In the genomic region with DNA sequence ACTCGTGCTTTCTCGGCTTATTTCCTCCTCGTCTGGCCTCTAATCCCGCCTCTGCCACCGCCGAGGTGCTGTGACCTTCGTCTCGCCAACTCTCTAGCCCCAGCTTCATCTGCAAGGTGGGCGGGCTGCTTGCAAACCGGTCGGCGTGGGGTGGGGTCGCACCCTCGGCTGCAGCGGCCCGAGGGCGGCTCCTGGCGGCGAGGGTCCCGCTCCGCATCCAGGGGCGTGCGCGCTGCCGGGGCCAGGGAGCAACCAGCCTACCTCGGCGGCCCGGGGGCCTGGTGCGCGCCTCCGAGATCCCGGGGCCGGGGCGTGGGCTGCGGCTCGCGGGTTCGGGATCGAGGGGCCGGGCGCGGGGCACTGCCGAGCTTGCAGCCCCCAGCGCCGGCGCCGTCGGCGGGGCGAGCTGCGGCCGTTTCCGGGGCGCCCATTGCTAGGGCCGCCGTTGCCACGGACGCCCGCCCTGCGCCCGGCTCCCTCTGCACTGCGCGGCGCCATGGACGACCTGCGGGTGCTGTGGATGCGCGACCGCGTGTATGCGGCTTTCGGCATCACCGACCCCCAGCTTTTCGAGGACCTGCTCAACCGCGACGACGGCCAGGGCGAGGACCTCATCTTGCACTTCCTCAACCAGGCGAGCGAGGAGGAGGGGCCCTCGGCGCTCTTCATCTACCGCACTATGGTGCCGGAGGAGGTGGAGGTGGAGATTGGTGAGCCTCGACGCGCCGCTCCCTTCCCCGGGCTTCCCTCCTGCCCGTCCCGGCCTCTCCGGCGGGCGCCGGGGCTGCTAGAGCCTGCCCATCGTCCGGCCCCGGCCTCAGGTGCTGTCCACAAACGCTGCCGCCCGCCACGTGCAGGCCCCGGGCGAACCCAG, we compare ENCODE assay signal across 8 cellular contexts. TPM values are rescaled to one million over a fixed set of nuclear protein-coding genes. Genes with fewer than 3 reads are reported as not detected.
DNase-seq lines count a peak whose midpoint lies in the region; ATAC-seq and TF ChIP-seq lines count a peak whose summit lies in the region.

A gene with protein sequence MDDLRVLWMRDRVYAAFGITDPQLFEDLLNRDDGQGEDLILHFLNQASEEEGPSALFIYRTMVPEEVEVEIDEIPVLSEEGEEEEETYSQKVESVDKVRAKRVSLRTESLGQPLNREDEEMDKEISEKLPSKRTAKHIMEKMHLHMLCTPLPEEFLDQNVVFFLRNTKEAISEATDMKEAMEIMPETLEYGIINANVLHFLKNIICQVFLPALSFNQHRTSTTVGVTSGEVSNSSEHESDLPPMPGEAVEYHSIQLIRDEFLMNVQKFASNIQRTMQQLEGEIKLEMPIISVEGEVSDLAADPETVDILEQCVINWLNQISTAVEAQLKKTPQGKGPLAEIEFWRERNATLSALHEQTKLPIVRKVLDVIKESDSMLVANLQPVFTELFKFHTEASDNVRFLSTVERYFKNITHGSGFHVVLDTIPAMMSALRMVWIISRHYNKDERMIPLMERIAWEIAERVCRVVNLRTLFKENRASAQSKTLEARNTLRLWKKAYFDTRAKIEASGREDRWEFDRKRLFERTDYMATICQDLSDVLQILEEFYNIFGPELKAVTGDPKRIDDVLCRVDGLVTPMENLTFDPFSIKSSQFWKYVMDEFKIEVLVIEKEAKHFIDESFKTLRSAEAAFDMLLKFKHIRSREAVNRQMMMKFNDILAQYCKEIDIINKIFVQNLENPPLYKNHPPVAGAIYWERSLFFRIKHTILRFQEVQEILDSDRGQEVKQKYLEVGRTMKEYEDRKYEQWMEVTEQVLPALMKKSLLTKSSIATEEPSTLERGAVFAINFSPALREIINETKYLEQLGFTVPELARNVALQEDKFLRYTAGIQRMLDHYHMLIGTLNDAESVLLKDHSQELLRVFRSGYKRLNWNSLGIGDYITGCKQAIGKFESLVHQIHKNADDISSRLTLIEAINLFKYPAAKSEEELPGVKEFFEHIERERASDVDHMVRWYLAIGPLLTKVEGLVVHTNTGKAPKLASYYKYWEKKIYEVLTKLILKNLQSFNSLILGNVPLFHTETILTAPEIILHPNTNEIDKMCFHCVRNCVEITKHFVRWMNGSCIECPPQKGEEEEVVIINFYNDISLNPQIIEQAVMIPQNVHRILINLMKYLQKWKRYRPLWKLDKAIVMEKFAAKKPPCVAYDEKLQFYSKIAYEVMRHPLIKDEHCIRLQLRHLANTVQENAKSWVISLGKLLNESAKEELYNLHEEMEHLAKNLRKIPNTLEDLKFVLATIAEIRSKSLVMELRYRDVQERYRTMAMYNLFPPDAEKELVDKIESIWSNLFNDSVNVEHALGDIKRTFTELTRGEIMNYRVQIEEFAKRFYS (N-terminal part only) (plus strand): TSS at position 461 of the 874 bp plus-strand sequence. CDS start 36 bp downstream, at position 497.

- DNase-seq in Right ventricle myocardium inferior (ENCODE audit: missing footprints): no peak
- no peak for DNase-seq in cardiac septum (ENCODE audit: low spot score)
- DNase-seq in chondrocyte (ENCODE audit: low spot score): no peak
- DNase-seq in lung (ENCODE audit: low spot score): peak; percentile 34
- DNase-seq in stimulated activated naive CD4-positive, alpha-beta T cell (lab: John Stamatoyannopoulos, UW): peak in 4 of 6 experiments; percentile 18 to 42 (median 32)

- H3K4me1 Mint-ChIP-seq in T-helper 1 cell treated with Interleukin-12 subunit alpha and Interleukin-12 subunit beta and Interleukin-4 antibody, amounts not matched to agents 30 μg/mL and 1 μg/mL, for 36 hours (ENCODE audit: low read depth): no peaks in the 10 kb centered on the region
- H3K4me1 Mint-ChIP-seq in chondrocyte (ENCODE audit: low read depth): peaks cover 39% of the 10 kb centered on the region

- no peaks in the 10 kb centered on the region for H3K36me3 Mint-ChIP-seq in T-helper 1 cell treated with Interleukin-12 subunit alpha and Interleukin-12 subunit beta and Interleukin-4 antibody, amounts not matched to agents 30 μg/mL and 1 μg/mL, for 36 hours (ENCODE audit: low read depth)
- H3K36me3 Mint-ChIP-seq in chondrocyte (ENCODE audit: low read depth): peaks cover 2% of the 10 kb centered on the region

- peaks cover 0 to 2% of the 10 kb centered on the region in 2 donors for H3K36me3 ChIP-seq in lung (ENCODE audit: control insufficient read depth in 2 of 2, insufficient read depth in 2 of 2, low read length in 2 of 2)

- H3K27ac ChIP-seq in lung (ENCODE audit: low read depth in 1 of 2, low read length in 1 of 2): no peak within 1 kb of the TSS

- H3K27me3 Mint-ChIP-seq in T-helper 1 cell treated with Interleukin-12 subunit alpha and Interleukin-12 subunit beta and Interleukin-4 antibody, amounts not matched to agents 30 μg/mL and 1 μg/mL, for 36 hours (ENCODE audit: low read depth): peaks cover 11% of the 10 kb centered on the region
- no peaks in the 10 kb centered on the region for H3K27me3 Mint-ChIP-seq in chondrocyte (ENCODE audit: low read depth)

- peaks cover 0 to 8% of the 10 kb centered on the region in 2 donors for H3K4me1 ChIP-seq in lung (ENCODE audit: control insufficient read depth in 2 of 2, insufficient read depth in 2 of 2, low read length in 2 of 2)

- peak within 1 kb of the TSS; percentile 33 for H3K4me3 ChIP-seq in lung

- ATAC-seq in Right ventricle myocardium inferior (peak; percentile 28), HG03159 (IDR thresholded peaks at IDR 0.05; ENCODE audit: unreplicated experiment) (peak; percentile 67), lung (ENCODE audit: insufficient read depth, low FRiP score) (peak; percentile 32), HG02938 (IDR thresholded peaks at IDR 0.05; ENCODE audit: unreplicated experiment) (no peak)

- H3K4me3 Mint-ChIP-seq in T-helper 1 cell treated with Interleukin-12 subunit alpha and Interleukin-12 subunit beta and Interleukin-4 antibody, amounts not matched to agents 30 μg/mL and 1 μg/mL, for 36 hours: peak within 1 kb of the TSS; percentile 77
- H3K4me3 Mint-ChIP-seq in chondrocyte (ENCODE audit: unreplicated experiment): peak within 1 kb of the TSS; percentile 69

- 1 to 4% methylated on average over 61 to 105 of the region's 105 CpGs for WGBS in lung, 2 donors

- H3K27me3 ChIP-seq in lung (ENCODE audit: control insufficient read depth, insufficient read depth): no peaks in the 10 kb centered on the region

- peaks cover 0 to 2% of the 10 kb centered on the region in 2 donors for H3K9me3 ChIP-seq in lung (ENCODE audit: control insufficient read depth in 2 of 2, insufficient read depth in 1 of 2, low read length in 1 of 2)

- H3K9me3 Mint-ChIP-seq in T-helper 1 cell treated with Interleukin-12 subunit alpha and Interleukin-12 subunit beta and Interleukin-4 antibody, amounts not matched to agents 30 μg/mL and 1 μg/mL, for 36 hours: no peaks in the 10 kb centered on the region
- no peaks in the 10 kb centered on the region for H3K9me3 Mint-ChIP-seq in chondrocyte (ENCODE audit: low read depth)

- H3K27ac Mint-ChIP-seq in T-helper 1 cell treated with Interleukin-12 subunit alpha and Interleukin-12 subunit beta and Interleukin-4 antibody, amounts not matched to agents 30 μg/mL and 1 μg/mL, for 36 hours: no peak within 1 kb of the TSS
- no peak within 1 kb of the TSS for H3K27ac Mint-ChIP-seq in chondrocyte (ENCODE audit: unreplicated experiment)

- intact Hi-C loops in Right ventricle myocardium inferior (cut with DNase I) (no loop called here), cardiac septum (cut with DNase I) (no loop called here)

- peak; percentile 81 for TF ChIP-seq CTCF in chondrocyte (IDR thresholded peaks at IDR 0.05)
- TF ChIP-seq CTCF in lung (IDR thresholded peaks at IDR 0.05; ENCODE audit: control extremely low read depth, extremely low read depth): peak; percentile 3

RNA-seq across cellular contexts. Expression of the gene that starts here (rescaled TPM):
- total RNA-seq in Right ventricle myocardium inferior (0.22 TPM), cardiac septum (0.73 TPM), chondrocyte (0.46 to 1.2 TPM (median 0.95 TPM) in 3 replicates), lung (10 to 100 TPM; 15.9 to 21.7 TPM)
- polyA plus RNA-seq in lung: 1 to 10 TPM; 2.0 to 2.4 TPM

Comparison
In these comparisons a context has a peak if more than half of its experiments do, and no peak if none do; other contexts are left out.
1. Peak in ATAC-seq in Right ventricle myocardium inferior; RNA of the gene not detected or under 1 TPM.
2. DNase-seq: peak in lung (single experiment) and stimulated activated naive CD4-positive, alpha-beta T cell (4 of 6); none in Right ventricle myocardium inferior (single experiment), cardiac septum (single experiment) and chondrocyte (single experiment).